In genomic region chr12:93682846-93683261, GRCh38 we compare ENCODE assay signal across 14 cellular contexts. TPM values are rescaled to one million over a fixed set of nuclear protein-coding genes. Genes with fewer than 3 reads are reported as not detected.
DNase-seq lines count a peak whose midpoint lies in the region; ATAC-seq, FAIRE-seq and TF ChIP-seq lines count a peak whose summit lies in the region.
"Had no signal": no experiment of that assay in that cellular context is flagged by ENCODE, and none has a peak within 500 bp of the region (broad histone marks: within the 10 kb centered on the region; RNA-seq: fewer than 3 reads in every experiment).

No MANE protein-coding gene starts in this region.

- POLR2A ChIA-PET in H1 (lab: Charles Lee; ENCODE audit: partially characterized antibody) = interaction anchor here (0.5 to 1.3 kb wide), 5 partner anchors 17 to 113 kb away, joined by 3 to 5 read pairs (median 5); partner anchors contain the start of gene SOCS2
- POLR2A ChIA-PET in HEK293T (lab: Yijun Ruan, JAX) = no interaction called here

- no peaks in the 10 kb centered on the region for H3K79me1 ChIP-seq in H1 (ENCODE audit: low read depth, low read length)

- H3K18ac ChIP-seq in H1 (ENCODE audit: extremely low read depth, low read length) = no peak overlapping the region

- no peak overlapping the region for H3K9ac ChIP-seq in H1 (replicated peaks in 1 of 4; ENCODE audit: extremely low read depth in 1 of 4, low read depth in 3 of 4, low read length in 3 of 4)
- peak overlapping the region in 2 of 5 donors; percentile 21 to 35 for H3K9ac ChIP-seq in subcutaneous abdominal adipose tissue (ENCODE audit: low read length in 5 of 5)
- H3K9ac ChIP-seq: BLaER1 treated with 17β-estradiol and CSF1 and Interleukin-3, amounts not matched to agents 10 nM and 100 nM; KMS-11 had no signal

- H2BK15ac ChIP-seq in H1 (ENCODE audit: low read length) = 0 out of 2 replicates have a peak overlapping the region, but pooled peaks have one; percentile 83

- H2BK5ac ChIP-seq in H1 (ENCODE audit: low read depth, low read length) = peak overlapping the region; percentile 36; the same call in 1 of the 2 replicates

- H3K4ac ChIP-seq in H1 (replicated peaks; ENCODE audit: insufficient read length, low read depth, low read length) = no peak overlapping the region

- no peak overlapping the region for H2AFZ ChIP-seq in H1 (ENCODE audit: low read length)

- H3K23me2 ChIP-seq in H1 (ENCODE audit: low read depth, low read length) = peaks cover 1% of the 10 kb centered on the region

- 0 out of 2 replicates have a peak overlapping the region, but pooled peaks have one; percentile 68 for H2BK12ac ChIP-seq in H1 (ENCODE audit: low read depth, low read length)

- no peak for FAIRE-seq in H1 (lab: Jason Lieb, UNC)
- FAIRE-seq: GM12891 had no signal

- no peak overlapping the region for H3K4me3 ChIP-seq in H1 (ENCODE audit: extremely low read depth in 1 of 4, insufficient read depth in 2 of 4, low read depth in 3 of 4, low read length in 4 of 4)
- H3K4me3 ChIP-seq in subcutaneous abdominal adipose tissue (ENCODE audit: low read depth in 1 of 5, low read length in 5 of 5) = peak overlapping the region in 2 of 5 donors; percentile 15 to 17
- H3K4me3 ChIP-seq: BLaER1 treated with 17β-estradiol and CSF1 and Interleukin-3, amounts not matched to agents 10 nM and 100 nM had no signal

- H3K9me3 ChIP-seq in H1 (ENCODE audit: insufficient read depth in 2 of 2, low read depth in 1 of 2, low read length in 1 of 2) (no peaks in the 10 kb centered on the region), subcutaneous abdominal adipose tissue (ENCODE audit: control insufficient read depth in 5 of 5, low read length in 5 of 5) (no peaks in the 10 kb centered on the region)

- H3K27me3 ChIP-seq in H1 (replicated peaks in 1 of 4; ENCODE audit: control insufficient read depth in 3 of 4, extremely low read depth in 1 of 4, insufficient read depth in 3 of 4, low read length in 3 of 4) (no peaks in the 10 kb centered on the region), subcutaneous abdominal adipose tissue (ENCODE audit: control insufficient read depth in 5 of 5, insufficient read depth in 4 of 5, low read length in 5 of 5) (no peaks in the 10 kb centered on the region)
- H3K27me3 ChIP-seq: BLaER1 treated with 17β-estradiol and CSF1 and Interleukin-3, amounts not matched to agents 10 nM and 100 nM had no signal

- 0 out of 2 replicates have a peak overlapping the region, but pooled peaks have one; percentile 13 for H2BK20ac ChIP-seq in H1 (ENCODE audit: low read length)

- TF ChIP-seq EP300 in H1 (IDR thresholded peaks at IDR 0.05; ENCODE audit: borderline replicate concordance in 1 of 2, low read depth in 2 of 2, low read length in 2 of 2) = no peak

- ATAC-seq in left lobe of liver = peak; percentile 51

- H4K5ac ChIP-seq in H1 (ENCODE audit: insufficient read length, low read depth, low read length) = no peak overlapping the region

- H3K79me2 ChIP-seq in H1 (ENCODE audit: control insufficient read depth in 1 of 2, insufficient read depth in 2 of 2, low read length in 2 of 2) = no peaks in the 10 kb centered on the region

- H4K91ac ChIP-seq in H1 (replicated peaks; ENCODE audit: insufficient read length, low read length) = peak overlapping the region; percentile 29

- H3K4me2 ChIP-seq in H1 (ENCODE audit: insufficient read depth in 1 of 2, low read depth in 2 of 2, low read length in 2 of 2) = no peak overlapping the region
- H3K4me2 ChIP-seq: BLaER1 treated with 17β-estradiol and CSF1 and Interleukin-3, amounts not matched to agents 10 nM and 100 nM; KMS-11 had no signal

- no peak for TF ChIP-seq POLR2A in H1 (IDR thresholded peaks at IDR 0.05; ENCODE audit: control extremely low read depth in 1 of 2, low read depth in 2 of 2, low read length in 2 of 2)

- no peak overlapping the region for H3K56ac ChIP-seq in H1 (replicated peaks; ENCODE audit: insufficient read length, low read depth, low read length)

- TF ChIP-seq RAD21 in H1 (IDR thresholded peaks at IDR 0.05 in 1 of 2, conservative IDR thresholded peaks at IDR 0.05 in 1 of 2; ENCODE audit: low read depth in 2 of 2, low read length in 2 of 2) = 0 out of 4 replicates have a peak, but pooled peaks of 1 of the 2 experiments have one; percentile 25

- H2BK120ac ChIP-seq in H1 (replicated peaks; ENCODE audit: low read depth, low read length) = no peak overlapping the region

- no peaks in the 10 kb centered on the region for H4K20me1 ChIP-seq in H1 (replicated peaks in 1 of 2; ENCODE audit: control insufficient read depth in 1 of 2, insufficient read depth in 2 of 2, low read length in 2 of 2)
- H4K20me1 ChIP-seq: BLaER1 treated with 17β-estradiol and CSF1 and Interleukin-3, amounts not matched to agents 10 nM and 100 nM had no signal

- CTCF ChIA-PET in H1 (lab: Charles Lee; ENCODE audit: partially characterized antibody) = interaction anchor here (0.8 to 2.4 kb wide), 15 partner anchors 9 to 419 kb away, joined by 3 to 15 read pairs (median 4); no protein-coding TSS in a partner anchor
- CTCF ChIA-PET in HEK293T (lab: Yijun Ruan, JAX) = no interaction called here

- H3K27ac ChIP-seq in H1 (ENCODE audit: low read depth, low read length) (no peak overlapping the region), subcutaneous abdominal adipose tissue (ENCODE audit: low read depth, low read length) (peak overlapping the region; percentile 42)
- H3K27ac ChIP-seq: BLaER1 treated with 17β-estradiol and CSF1 and Interleukin-3, amounts not matched to agents 10 nM and 100 nM; KMS-11 had no signal

- H3K4me1 ChIP-seq in H1 (replicated peaks in 1 of 4; ENCODE audit: control insufficient read depth in 3 of 4, insufficient read depth in 4 of 4, low read length in 3 of 4) (peaks cover 3 to 5% (median 4%) of the 10 kb centered on the region in 4 experiments; a peak in 4 of 7 replicates), subcutaneous abdominal adipose tissue (ENCODE audit: control insufficient read depth in 5 of 5, insufficient read depth in 5 of 5, low read length in 5 of 5) (peaks cover 2 to 27% (median 21%) of the 10 kb centered on the region in 5 donors)

- H3K14ac ChIP-seq in H1 (ENCODE audit: insufficient read length) = no peak overlapping the region

- H3K23ac ChIP-seq in H1 (ENCODE audit: insufficient read length) = no peak overlapping the region

- DNase-seq in NCI-H2227 treated with DMSO at 0.1 percent for 48 hours (lab: John Stamatoyannopoulos, UW) = peak; percentile 53
- DNase-seq in H1 (ENCODE audit: low read depth in 1 of 2, low spot score in 2 of 2) = no peak
- no peak for DNase-seq in left lobe of liver (ENCODE audit: low spot score)
- DNase-seq in COR-L47 (lab: John Stamatoyannopoulos, UW) = no peak
- no peak for DNase-seq in HEK293T (ENCODE audit: extremely low spot score)
- no peak for DNase-seq in A172 (ENCODE audit: low spot score)
- DNase-seq in NOMO-1 treated with dmso at 0.1 percent for 144 hours (lab: John Stamatoyannopoulos, UW; ENCODE audit: unreplicated experiment) = no peak
- DNase-seq: activated CD4-positive, alpha-beta T cell treated with anti-CD3 and anti-CD28 coated beads for 4 hours; NCI-H2029 treated with DMSO at 0.1 percent for 48 hours; stimulated activated naive CD4-positive, alpha-beta T cell treated with Interleukin-2 at 50 U/mL for 16 hours had no signal

- 71% methylated on average over 5 of the region's 5 CpGs; no CpG with 5 or more reads in 1 of the 2 experiments for WGBS in H1 (ENCODE audit: extremely low coverage in 1 of 2, insufficient coverage in 1 of 2, insufficient read length in 1 of 2, insufficient replicate concordance in 2 of 2, low coverage in 1 of 2, low lambda C conversion rate in 2 of 2, missing lambda C conversion rate in 1 of 2), 2 experiments

- no peak overlapping the region; the same call in 1 of the 2 replicates for H4K8ac ChIP-seq in H1 (ENCODE audit: extremely low read depth, insufficient read depth, low read length)

- H3K36me3 ChIP-seq in H1 (ENCODE audit: control insufficient read depth in 2 of 4, insufficient read depth in 4 of 4, low read length in 3 of 4) (no peaks in the 10 kb centered on the region), subcutaneous abdominal adipose tissue (ENCODE audit: control insufficient read depth in 5 of 5, insufficient read depth in 5 of 5, low read length in 5 of 5) (peaks cover 0 to 2% (median 0%) of the 10 kb centered on the region in 5 donors)

- TF ChIP-seq CTCF in H1 (IDR thresholded peaks at IDR 0.05; ENCODE audit: control extremely low read depth in 1 of 3, insufficient read depth in 1 of 3, low read depth in 1 of 3, low read length in 3 of 3) = no peak

- no peak overlapping the region; the same call in 1 of the 2 replicates for H2AK5ac ChIP-seq in H1 (ENCODE audit: low read depth, low read length)

TF ChIP-seq in H1, 55 proteins besides CTCF, POLR2A, EP300 and RAD21:
- TF ChIP-seq CBX8 (IDR thresholded peaks at IDR 0.05; ENCODE audit: borderline replicate concordance, low read depth, low read length) = no peak
- no peak for TF ChIP-seq MAFK (IDR thresholded peaks at IDR 0.05; ENCODE audit: low read depth, low read length)
- no peak for TF ChIP-seq PHF8 (conservative IDR thresholded peaks at IDR 0.05; ENCODE audit: low read depth, low read length)
- TF ChIP-seq BCL11A (IDR thresholded peaks at IDR 0.05; ENCODE audit: low read depth in 2 of 2, low read length in 2 of 2) = no peak

TF ChIP-seq in HEK293T, 16 proteins besides CTCF, POLR2A, EP300 and RAD21 (continues in another document):
- TF ChIP-seq CTBP1 (IDR thresholded peaks at IDR 0.05; ENCODE audit: borderline replicate concordance) (no peak), FOXK2 (IDR thresholded peaks at IDR 0.05) (no peak), PKNOX1 (IDR thresholded peaks at IDR 0.05) (no peak), TARDBP (IDR thresholded peaks at IDR 0.05) (no peak), SP1 (IDR thresholded peaks at IDR 0.05) (no peak)

RNA-seq across cellular contexts. Expression of gene CRADD, which starts 5.7 kb away (rescaled TPM):
- total RNA-seq in H1 (2021; fragmentation: NEBNext Ultra II Directional; extraction: Animal tissue kit (Norgen Biotek cat#: 25700)) = 7.5 and 8.1 TPM in 2 replicates
- polyA plus RNA-seq in H1 (2011; rRNA removed) = 14.1 and 15.4 TPM in 2 replicates
- 12.6 TPM for polyA plus RNA-seq in H1 (2011; cell fraction: cytosol; rRNA removed)
- polyA plus RNA-seq in H1 (2011; cell fraction: nucleus; rRNA removed) = 8.1 TPM
- 6.5 to 10.6 TPM (median 8.7 TPM) in 4 replicates for polyA plus RNA-seq in H1 (2012, experiment 1 of 2)
- polyA plus RNA-seq in H1 (2012, experiment 2 of 2) = 8.3 TPM
- 6.9 TPM for polyA plus RNA-seq in H1 (2013, experiment 1 of 2)
- 6.5 TPM for polyA plus RNA-seq in H1 (2013, experiment 2 of 2)
- polyA minus RNA-seq in H1 (2011; rRNA and poly(A)+ RNA removed) = 7.7 and 11.9 TPM in 2 replicates
- 5.2 TPM for polyA minus RNA-seq in H1 (2011; cell fraction: cytosol; rRNA and poly(A)+ RNA removed)
- 13.6 TPM for polyA minus RNA-seq in H1 (2011; cell fraction: nucleus; rRNA and poly(A)+ RNA removed)
- total RNA-seq in left lobe of liver = 27.0 TPM
- 28.8 and 39.0 TPM in 2 replicates for total RNA-seq in A172 (2014; rRNA removed; shearing (Covaris generic))
